In the genomic region with DNA sequence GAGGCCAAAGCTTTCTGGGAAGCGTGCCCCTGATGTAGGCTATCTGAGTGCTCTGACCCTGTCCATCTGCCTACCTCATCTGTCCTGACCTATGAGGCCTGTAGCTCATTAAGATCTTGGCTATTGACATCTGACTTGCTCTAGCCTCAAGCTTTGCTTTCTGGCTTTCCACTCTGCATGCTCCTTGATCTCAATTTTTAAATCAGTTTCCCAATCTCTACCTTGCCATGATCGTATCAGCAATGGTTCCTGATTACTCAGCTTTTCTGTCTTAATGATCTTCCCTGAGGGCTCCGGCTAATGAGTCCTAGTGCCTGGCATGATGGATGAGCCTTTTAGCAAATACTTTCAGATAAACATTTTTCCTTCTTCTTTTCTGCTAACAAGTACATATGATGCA, we compare ENCODE assay signal across 28 cellular contexts.
"Had no signal": no experiment of that assay in that cellular context is flagged by ENCODE, and none has a peak within 500 bp of the region (broad histone marks: within the 10 kb centered on the region; RNA-seq: fewer than 3 reads in every experiment).

No MANE protein-coding gene starts in this region.

- H3K27ac ChIP-seq: brain microvascular endothelial cell had no signal

- H3K27ac Mint-ChIP-seq: activated B cell treated with CpG ODN at 0.5 μM for 24 hours; activated CD4-positive, alpha-beta T cell treated with anti-CD3 and anti-CD28 coated beads, Interleukin-2, amount 10 ng/mL, durations not matched to agents 24 days and 14 days; activated CD8-positive, alpha-beta memory T cell treated with anti-CD3 and anti-CD28 coated beads, Interleukin-2, amount 10 ng/mL, durations not matched to agents 7 days and 5 days; activated naive CD4-positive, alpha-beta T cell treated with anti-CD3 and anti-CD28 coated beads, Interleukin-2, amount 10 ng/mL, durations not matched to agents 7 days and 5 days; activated naive CD8-positive, alpha-beta T cell treated with anti-CD3 and anti-CD28 coated beads for 36 hours; activated T-cell treated with anti-CD3 and anti-CD28 coated beads, Interleukin-2, amount 50 U/mL, for 24 hours; activated T-helper 1 cell treated with anti-CD3 and anti-CD28 coated beads, Interleukin-12 subunit alpha, Interleukin-12 subunit beta, Interleukin-2, Interleukin-4 antibody, amounts not matched to agents 30 ng/mL and 10 ng/mL and 1 ng/mL, durations not matched to agents 14 hours and 24 hours and 36 hours; T-helper 17 cell had no signal

- H3K36me3 Mint-ChIP-seq: activated CD8-positive, alpha-beta memory T cell treated with anti-CD3 and anti-CD28 coated beads, Interleukin-2, amount 10 ng/mL, durations not matched to agents 7 days and 5 days; activated naive CD4-positive, alpha-beta T cell treated with anti-CD3 and anti-CD28 coated beads, Interleukin-2, amount 10 ng/mL, durations not matched to agents 7 days and 5 days; activated naive CD8-positive, alpha-beta T cell treated with anti-CD3 and anti-CD28 coated beads for 36 hours had no signal

- H3K27me3 ChIP-seq: brain microvascular endothelial cell, MG63 had no signal

- H3K36me3 ChIP-seq: brain microvascular endothelial cell, MG63 had no signal

- ATAC-seq: activated CD8-positive, alpha-beta memory T cell treated with anti-CD3 and anti-CD28 coated beads, Interleukin-2, amount 10 ng/mL, durations not matched to agents 7 days and 5 days; Right ventricle myocardium inferior; T-helper 17 cell had no signal

- DNase-seq: activated B cell treated with CpG ODN at 0.5 μM for 24 hours; activated CD4-positive, alpha-beta T cell treated with anti-CD3 and anti-CD28 coated beads for 1 hour; activated CD4-positive, alpha-beta T cell treated with anti-CD3 and anti-CD28 coated beads, Interleukin-2, amount 10 ng/mL, durations not matched to agents 24 days and 14 days; activated CD4-positive, alpha-beta T cell treated with anti-CD3 and anti-CD28 coated beads, Interleukin-2, amount 50 U/mL, for 48 hours; activated CD8-positive, alpha-beta memory T cell treated with anti-CD3 and anti-CD28 coated beads, Interleukin-2, amount 10 ng/mL, durations not matched to agents 7 days and 5 days; activated gamma-delta T cell; activated naive CD4-positive, alpha-beta T cell treated with anti-CD3 and anti-CD28 coated beads, Interleukin-2, amount 10 ng/mL, durations not matched to agents 7 days and 5 days; activated naive CD8-positive, alpha-beta T cell treated with anti-CD3 and anti-CD28 coated beads for 36 hours; activated T-cell treated with anti-CD3 and anti-CD28 coated beads, Interleukin-2, amount 50 U/mL, for 24 hours; brain microvascular endothelial cell; caudate nucleus; KG1; MG63; MV-4-11; NCI-H1092 treated with DMSO at 0.1 percent for 48 hours; NCI-H1417 treated with DMSO at 0.1 percent for 48 hours; NCI-H1694; NCI-H2029; NCI-H2107; NCI-H2171 treated with DMSO at 0.1 percent for 48 hours; NCI-H226; NCI-H526; NCI-H82; RPMI8226; T-helper 17 cell; T-helper 9 cell had no signal

- H3K27me3 Mint-ChIP-seq: activated B cell treated with CpG ODN at 0.5 μM for 24 hours; activated CD4-positive, alpha-beta T cell treated with anti-CD3 and anti-CD28 coated beads, Interleukin-2, amount 10 ng/mL, durations not matched to agents 24 days and 14 days; activated CD8-positive, alpha-beta memory T cell treated with anti-CD3 and anti-CD28 coated beads, Interleukin-2, amount 10 ng/mL, durations not matched to agents 7 days and 5 days; activated naive CD4-positive, alpha-beta T cell treated with anti-CD3 and anti-CD28 coated beads, Interleukin-2, amount 10 ng/mL, durations not matched to agents 7 days and 5 days; activated naive CD8-positive, alpha-beta T cell treated with anti-CD3 and anti-CD28 coated beads for 36 hours; activated T-cell treated with anti-CD3 and anti-CD28 coated beads, Interleukin-2, amount 50 U/mL, for 24 hours; T-helper 17 cell had no signal

- H3K4me1 Mint-ChIP-seq: activated B cell treated with CpG ODN at 0.5 μM for 24 hours; activated CD4-positive, alpha-beta T cell treated with anti-CD3 and anti-CD28 coated beads, Interleukin-2, amount 10 ng/mL, durations not matched to agents 24 days and 14 days; activated CD8-positive, alpha-beta memory T cell treated with anti-CD3 and anti-CD28 coated beads, Interleukin-2, amount 10 ng/mL, durations not matched to agents 7 days and 5 days; activated naive CD4-positive, alpha-beta T cell treated with anti-CD3 and anti-CD28 coated beads, Interleukin-2, amount 10 ng/mL, durations not matched to agents 7 days and 5 days; activated naive CD8-positive, alpha-beta T cell treated with anti-CD3 and anti-CD28 coated beads for 36 hours; T-helper 17 cell had no signal

- H3K9me3 Mint-ChIP-seq: activated B cell treated with CpG ODN at 0.5 μM for 24 hours; activated CD4-positive, alpha-beta T cell treated with anti-CD3 and anti-CD28 coated beads, Interleukin-2, amount 10 ng/mL, durations not matched to agents 24 days and 14 days; activated naive CD4-positive, alpha-beta T cell treated with anti-CD3 and anti-CD28 coated beads, Interleukin-2, amount 10 ng/mL, durations not matched to agents 7 days and 5 days; activated naive CD8-positive, alpha-beta T cell treated with anti-CD3 and anti-CD28 coated beads for 36 hours; activated T-cell treated with anti-CD3 and anti-CD28 coated beads, Interleukin-2, amount 50 U/mL, for 24 hours; activated T-helper 1 cell treated with anti-CD3 and anti-CD28 coated beads, Interleukin-12 subunit alpha, Interleukin-12 subunit beta, Interleukin-2, Interleukin-4 antibody, amounts not matched to agents 30 ng/mL and 10 ng/mL and 1 ng/mL, durations not matched to agents 14 hours and 24 hours and 36 hours had no signal

- H3K4me3 Mint-ChIP-seq: activated B cell treated with CpG ODN at 0.5 μM for 24 hours; activated CD4-positive, alpha-beta T cell treated with anti-CD3 and anti-CD28 coated beads, Interleukin-2, amount 10 ng/mL, durations not matched to agents 24 days and 14 days; activated CD8-positive, alpha-beta memory T cell treated with anti-CD3 and anti-CD28 coated beads, Interleukin-2, amount 10 ng/mL, durations not matched to agents 7 days and 5 days; activated naive CD4-positive, alpha-beta T cell treated with anti-CD3 and anti-CD28 coated beads, Interleukin-2, amount 10 ng/mL, durations not matched to agents 7 days and 5 days; activated naive CD8-positive, alpha-beta T cell treated with anti-CD3 and anti-CD28 coated beads for 36 hours; activated T-cell treated with anti-CD3 and anti-CD28 coated beads, Interleukin-2, amount 50 U/mL, for 24 hours; activated T-helper 1 cell treated with anti-CD3 and anti-CD28 coated beads, Interleukin-12 subunit alpha, Interleukin-12 subunit beta, Interleukin-2, Interleukin-4 antibody, amounts not matched to agents 30 ng/mL and 10 ng/mL and 1 ng/mL, durations not matched to agents 14 hours and 24 hours and 36 hours; T-helper 17 cell had no signal

- H3K4me3 ChIP-seq: MG63 had no signal

- H3K9me3 ChIP-seq: MG63 had no signal
